8 cellular contexts compared by ENCODE assay signal in the genomic region with DNA sequence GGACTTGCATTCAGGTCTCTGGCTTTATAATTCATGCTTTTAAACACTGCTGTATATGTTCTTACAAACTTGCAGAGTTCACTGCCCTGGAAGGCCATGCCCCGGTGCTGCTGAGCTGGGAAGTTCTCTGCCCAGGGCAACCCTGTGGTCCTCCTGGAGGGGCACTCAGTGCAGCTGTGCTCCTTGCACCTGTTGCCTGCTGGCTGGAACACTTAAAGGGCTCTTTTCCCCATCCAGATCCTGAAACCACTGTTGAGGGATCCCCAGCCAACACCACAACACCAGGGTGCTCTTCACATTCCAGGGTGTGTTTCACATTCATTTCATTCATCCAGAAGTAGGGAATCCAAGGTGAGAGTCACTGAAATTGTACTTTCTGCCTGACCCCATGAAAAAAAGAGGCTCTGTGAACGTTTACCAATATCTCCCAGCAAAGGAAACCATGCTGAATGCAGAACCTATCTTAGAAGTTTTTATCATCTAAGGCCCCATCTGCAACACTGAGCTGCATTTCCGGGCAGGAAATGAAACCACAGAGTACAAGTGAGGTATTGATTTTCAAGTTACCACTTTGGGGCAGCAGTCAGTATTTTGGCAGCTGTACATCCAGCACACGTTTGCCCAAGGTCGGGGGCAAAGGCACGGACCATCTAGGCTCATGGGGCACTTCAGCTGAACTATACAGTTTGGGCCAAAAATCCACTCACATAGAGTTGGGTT. TPM values are rescaled to one million over a fixed set of nuclear protein-coding genes. Genes with fewer than 3 reads are reported as not detected.
DNase-seq lines count a peak whose midpoint lies in the region; ATAC-seq, FAIRE-seq and TF ChIP-seq lines count a peak whose summit lies in the region.

No MANE protein-coding gene starts in this region.

- ATAC-seq in GM21529 (IDR thresholded peaks at IDR 0.05; ENCODE audit: unreplicated experiment), result peak; percentile 77

- intact Hi-C loops in spleen (cut with DNase I; ENCODE audit: low total_unique reads), result no loop called here

- H4K20me1 ChIP-seq in KMS-11 (ENCODE audit: insufficient read depth) (no peaks in the 10 kb centered on the region), SK-N-SH (ENCODE audit: insufficient read depth) (no peaks in the 10 kb centered on the region)

- H3F3A ChIP-seq in SK-N-SH (replicated peaks; ENCODE audit: insufficient read depth), result no peaks in the 10 kb centered on the region

- FAIRE-seq in GM18507 (lab: Jason Lieb, UNC), result peak; percentile 97

- H3K27me3 ChIP-seq in KMS-11 (ENCODE audit: insufficient read depth, low read depth) (no peaks in the 10 kb centered on the region), spleen (replicated peaks in 1 of 7) (no peaks in the 10 kb centered on the region), SK-N-SH (ENCODE audit: insufficient read depth) (no peaks in the 10 kb centered on the region)

- H3K4me3 ChIP-seq in KMS-11 (IDR thresholded peaks at IDR 0.05; ENCODE audit: insufficient read depth, low read depth, low read length) (no peak overlapping the region), spleen (peak overlapping the region in 2 of 8 donors; percentile 4 to 28), SK-N-SH (ENCODE audit: low read depth in 2 of 2, low read length in 1 of 2) (no peak overlapping the region)

- TF ChIP-seq EP300 in SK-N-SH (IDR thresholded peaks at IDR 0.05; ENCODE audit: borderline replicate concordance in 1 of 2, low read depth in 1 of 2, low read length in 1 of 2), result no peak

- no peaks in the 10 kb centered on the region for H3K27me3 Mint-ChIP-seq in activated CD4-positive, alpha-beta T cell treated with anti-CD3 and anti-CD28 coated beads, Interleukin-2, amount 10 ng/mL, durations not matched to agents 7 days and 5 days

- DNase-seq in GM18507 (ENCODE audit: extremely low spot score, insufficient read length, low read depth) (no peak), spleen (no peak), SK-N-SH (no peak), DMS114 treated with DMSO at 0.1 percent for 48 hours (lab: John Stamatoyannopoulos, UW; ENCODE audit: unreplicated experiment) (no peak), HT-29 (ENCODE audit: low spot score) (no peak)
- peak; percentile 82 for DNase-seq in activated CD4-positive, alpha-beta T cell treated with anti-CD3 and anti-CD28 coated beads, Interleukin-2, amount 10 ng/mL, durations not matched to agents 7 days and 5 days

- peak overlapping the region; percentile 97 for H3K27ac Mint-ChIP-seq in activated CD4-positive, alpha-beta T cell treated with anti-CD3 and anti-CD28 coated beads, Interleukin-2, amount 10 ng/mL, durations not matched to agents 7 days and 5 days

- no peak for TF ChIP-seq POLR2A in spleen (IDR thresholded peaks at IDR 0.05)

- H3K9ac ChIP-seq in KMS-11, result peak overlapping the region; percentile 50
- H3K9ac ChIP-seq in SK-N-SH, result no peak overlapping the region

- TF ChIP-seq RAD21 in SK-N-SH (IDR thresholded peaks at IDR 0.05; ENCODE audit: low read length), result no peak

- peak; percentile 26; the same call in 1 of the 2 replicates for TF ChIP-seq CTCF in KMS-11 (conservative IDR thresholded peaks at IDR 0.05; ENCODE audit: low read depth, low read length)
- no peak for TF ChIP-seq CTCF in spleen (IDR thresholded peaks at IDR 0.05 in 8 of 11, conservative IDR thresholded peaks at IDR 0.05 in 3 of 11)
- TF ChIP-seq CTCF in SK-N-SH (IDR thresholded peaks at IDR 0.05), result no peak

- H3K9me3 ChIP-seq in spleen, result peaks cover 0 to 6% (median 0%) of the 10 kb centered on the region in 8 donors
- H3K9me3 ChIP-seq in SK-N-SH, result 0 out of 2 replicates have a peak, but pooled peaks cover 5% of the 10 kb centered on the region

- 8 to 22% (median 11%) methylated on average over 6 of the region's 6 CpGs for WGBS in spleen, 5 donors
- WGBS in SK-N-SH (ENCODE audit: low lambda C conversion rate), result 21% methylated on average over 6 of the region's 6 CpGs

- H3K27ac ChIP-seq in KMS-11 (peak overlapping the region; percentile 91), spleen (peak overlapping the region; percentile 68 to 89 (median 80)), SK-N-SH (ENCODE audit: low read depth in 2 of 2, low read length in 1 of 2) (no peak overlapping the region)

- H3K36me3 ChIP-seq in KMS-11 (ENCODE audit: insufficient read depth) (no peaks in the 10 kb centered on the region), spleen (no peaks in the 10 kb centered on the region), SK-N-SH (replicated peaks in 1 of 2; ENCODE audit: control insufficient read depth in 1 of 2, insufficient read depth in 2 of 2, low read length in 1 of 2) (no peaks in the 10 kb centered on the region)

- H3K79me2 ChIP-seq in KMS-11 (ENCODE audit: insufficient read depth, low read depth) (no peaks in the 10 kb centered on the region), SK-N-SH (ENCODE audit: insufficient read depth) (no peaks in the 10 kb centered on the region)

- H3K4me1 ChIP-seq in KMS-11 (ENCODE audit: low read depth, poor library complexity, severe bottlenecking) (peaks cover 71% of the 10 kb centered on the region), spleen (peaks cover 11 to 70% (median 41%) of the 10 kb centered on the region in 6 donors), SK-N-SH (ENCODE audit: control insufficient read depth in 1 of 2, insufficient read depth in 2 of 2, low read depth in 1 of 2, low read length in 1 of 2) (no peaks in the 10 kb centered on the region)

- H3K4me2 ChIP-seq in KMS-11 (peak overlapping the region; percentile 85), SK-N-SH (no peak overlapping the region)

- H3K9me2 ChIP-seq in SK-N-SH, result no peaks in the 10 kb centered on the region

- peaks cover 66% of the 10 kb centered on the region for H3K4me1 Mint-ChIP-seq in activated CD4-positive, alpha-beta T cell treated with anti-CD3 and anti-CD28 coated beads, Interleukin-2, amount 10 ng/mL, durations not matched to agents 7 days and 5 days

- H2AFZ ChIP-seq in KMS-11 (ENCODE audit: low read depth), result peak overlapping the region; percentile 53
- no peak overlapping the region for H2AFZ ChIP-seq in SK-N-SH (ENCODE audit: low read depth)

- peaks cover 4% of the 10 kb centered on the region for H3K9me3 Mint-ChIP-seq in activated CD4-positive, alpha-beta T cell treated with anti-CD3 and anti-CD28 coated beads, Interleukin-2, amount 10 ng/mL, durations not matched to agents 7 days and 5 days

- H3K4me3 Mint-ChIP-seq in activated CD4-positive, alpha-beta T cell treated with anti-CD3 and anti-CD28 coated beads, Interleukin-2, amount 10 ng/mL, durations not matched to agents 7 days and 5 days, result peak overlapping the region; percentile 72

- peaks cover 10% of the 10 kb centered on the region for H3K36me3 Mint-ChIP-seq in activated CD4-positive, alpha-beta T cell treated with anti-CD3 and anti-CD28 coated beads, Interleukin-2, amount 10 ng/mL, durations not matched to agents 7 days and 5 days (ENCODE audit: low read depth)

- POLR2A ChIA-PET in activated CD4-positive, alpha-beta T cell treated with anti-CD3 and anti-CD28 coated beads, Interleukin-2, amount 10 ng/mL, durations not matched to agents 7 days and 5 days (lab: Charles Lee), result interaction anchor here (0.7 to 1.3 kb wide), 2 partner anchors 17 to 25 kb away, joined by 3 read pairs; no protein-coding TSS in a partner anchor
- POLR2A ChIA-PET in SK-N-SH (lab: Yijun Ruan, JAX), result no interaction called here

- CTCF ChIA-PET in activated CD4-positive, alpha-beta T cell treated with anti-CD3 and anti-CD28 coated beads, Interleukin-2, amount 10 ng/mL, durations not matched to agents 7 days and 5 days (lab: Charles Lee), result interaction anchor here (0.7 to 2.1 kb wide), 10 partner anchors 9 to 180 kb away, joined by 3 to 12 read pairs (median 4); no protein-coding TSS in a partner anchor
- CTCF ChIA-PET in SK-N-SH (lab: Yijun Ruan, JAX), result interaction anchor here (0.9 kb wide), 1 partner anchor 35 kb away, joined by 3 read pairs; no protein-coding TSS in a partner anchor

TF ChIP-seq in SK-N-SH, 30 proteins besides CTCF, POLR2A, EP300 and RAD21 (continues in another document):
- TF ChIP-seq, protein P1, sequence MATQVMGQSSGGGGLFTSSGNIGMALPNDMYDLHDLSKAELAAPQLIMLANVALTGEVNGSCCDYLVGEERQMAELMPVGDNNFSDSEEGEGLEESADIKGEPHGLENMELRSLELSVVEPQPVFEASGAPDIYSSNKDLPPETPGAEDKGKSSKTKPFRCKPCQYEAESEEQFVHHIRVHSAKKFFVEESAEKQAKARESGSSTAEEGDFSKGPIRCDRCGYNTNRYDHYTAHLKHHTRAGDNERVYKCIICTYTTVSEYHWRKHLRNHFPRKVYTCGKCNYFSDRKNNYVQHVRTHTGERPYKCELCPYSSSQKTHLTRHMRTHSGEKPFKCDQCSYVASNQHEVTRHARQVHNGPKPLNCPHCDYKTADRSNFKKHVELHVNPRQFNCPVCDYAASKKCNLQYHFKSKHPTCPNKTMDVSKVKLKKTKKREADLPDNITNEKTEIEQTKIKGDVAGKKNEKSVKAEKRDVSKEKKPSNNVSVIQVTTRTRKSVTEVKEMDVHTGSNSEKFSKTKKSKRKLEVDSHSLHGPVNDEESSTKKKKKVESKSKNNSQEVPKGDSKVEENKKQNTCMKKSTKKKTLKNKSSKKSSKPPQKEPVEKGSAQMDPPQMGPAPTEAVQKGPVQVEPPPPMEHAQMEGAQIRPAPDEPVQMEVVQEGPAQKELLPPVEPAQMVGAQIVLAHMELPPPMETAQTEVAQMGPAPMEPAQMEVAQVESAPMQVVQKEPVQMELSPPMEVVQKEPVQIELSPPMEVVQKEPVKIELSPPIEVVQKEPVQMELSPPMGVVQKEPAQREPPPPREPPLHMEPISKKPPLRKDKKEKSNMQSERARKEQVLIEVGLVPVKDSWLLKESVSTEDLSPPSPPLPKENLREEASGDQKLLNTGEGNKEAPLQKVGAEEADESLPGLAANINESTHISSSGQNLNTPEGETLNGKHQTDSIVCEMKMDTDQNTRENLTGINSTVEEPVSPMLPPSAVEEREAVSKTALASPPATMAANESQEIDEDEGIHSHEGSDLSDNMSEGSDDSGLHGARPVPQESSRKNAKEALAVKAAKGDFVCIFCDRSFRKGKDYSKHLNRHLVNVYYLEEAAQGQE (IDR thresholded peaks at IDR 0.05; ENCODE audit: low read depth, low read length), result no peak
- TF ChIP-seq FOXJ3 (CRISPR knock-in tag; IDR thresholded peaks at IDR 0.05) (no peak), YY1 (IDR thresholded peaks at IDR 0.05; ENCODE audit: low read depth) (no peak), FOSL2 (IDR thresholded peaks at IDR 0.05; ENCODE audit: borderline replicate concordance, low read depth) (no peak), ELF1 (IDR thresholded peaks at IDR 0.05) (no peak), NRF1 (IDR thresholded peaks at IDR 0.05; ENCODE audit: low read depth, low read length) (no peak), GATA2 (CRISPR knock-in tag; IDR thresholded peaks at IDR 0.05) (no peak)

RNA-seq across cellular contexts. Expression of gene KIAA0040, which starts 16.4 kb away (rescaled TPM):
- total RNA-seq in activated CD4-positive, alpha-beta T cell treated with anti-CD3 and anti-CD28 coated beads, Interleukin-2, amount 10 ng/mL, durations not matched to agents 7 days and 5 days, result 10 to 100 TPM; 64.1 to 67.1 TPM
- 100 to 1,000 TPM in 1 of 7 donors, 10 to 100 TPM in 6; 45.9 to 111 (median 52.0) TPM for total RNA-seq in spleen
- polyA plus RNA-seq in spleen (10 to 100 TPM; 13.7 to 19.1 (median 18.7) TPM), SK-N-SH (2012; rRNA removed) (0.08 and 0.15 TPM in 2 replicates)
- polyA plus RNA-seq in SK-N-SH (2012; cell fraction: cytosol; rRNA removed), result 0.06 and 0.12 TPM in 2 replicates
- 0.02 TPM in 1 of 2 replicates, not detected in the other for polyA plus RNA-seq in SK-N-SH (2012; cell fraction: nucleus; rRNA removed)
- total RNA-seq in HT-29 (2014; rRNA removed; shearing (Covaris generic)), result 5.8 and 8.3 TPM in 2 replicates

Comparison
In these comparisons a context has a peak if more than half of its experiments do, and no peak if none do; other contexts are left out.
1. H3K27ac ChIP-seq: peak in KMS-11 (single experiment) and spleen (8 of 8); none in SK-N-SH (0 of 2).